Comparison of ENCODE assay signal across 1 cellular context in the genomic region with DNA sequence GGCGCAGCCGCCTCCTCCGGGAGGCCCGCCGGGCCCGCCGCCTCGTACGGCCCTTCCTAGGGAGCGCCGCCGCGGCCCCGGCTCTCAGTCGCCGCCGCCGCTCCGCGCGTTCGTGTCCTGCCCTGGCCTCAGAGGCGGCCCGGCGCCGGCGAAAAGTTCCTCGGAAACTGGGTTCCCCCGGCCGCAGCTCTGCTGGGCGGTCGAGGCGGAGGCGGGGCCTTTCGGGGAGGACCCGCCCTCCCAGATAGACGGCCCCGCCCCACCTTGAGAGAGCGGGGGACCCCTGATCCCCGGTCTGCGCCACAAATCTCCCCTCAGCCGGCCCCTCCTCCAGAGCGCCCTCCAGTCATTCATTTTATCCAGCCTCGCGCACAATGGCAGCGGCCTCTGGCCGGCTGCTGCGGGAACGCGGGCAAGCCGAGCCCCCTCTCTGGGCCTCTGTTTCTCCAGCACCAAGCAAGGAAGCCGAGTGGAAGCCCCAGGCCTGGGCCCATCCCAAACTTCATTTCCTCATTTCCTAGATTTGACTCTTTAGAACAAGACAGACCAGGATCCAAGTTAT.
A peak's percentile ranks its signal among the peaks of the same experiment; 100 is the strongest.
TF ChIP-seq lines count a peak whose summit lies in the region.

SREBF1 (minus strand) TSS at position 169 of the 562 bp plus-strand sequence. CDS start 169 bp downstream, outside the sequence.

TF ChIP-seq in HepG2, 621 proteins besides CTCF, POLR2A, EP300 and RAD21 (continued from another document and continues in another):
- TF ChIP-seq DBP (CRISPR knock-in tag; IDR thresholded peaks at IDR 0.05; ENCODE audit: not compliant biosample characterization), result no peak
- no peak for TF ChIP-seq NFRKB (IDR thresholded peaks at IDR 0.05)
- no peak for TF ChIP-seq ZSCAN21 (CRISPR knock-in tag; IDR thresholded peaks at IDR 0.05; ENCODE audit: borderline replicate concordance)
- TF ChIP-seq ZNF773 (CRISPR knock-in tag; IDR thresholded peaks at IDR 0.05; ENCODE audit: borderline replicate concordance), result no peak
- TF ChIP-seq, protein P1, sequence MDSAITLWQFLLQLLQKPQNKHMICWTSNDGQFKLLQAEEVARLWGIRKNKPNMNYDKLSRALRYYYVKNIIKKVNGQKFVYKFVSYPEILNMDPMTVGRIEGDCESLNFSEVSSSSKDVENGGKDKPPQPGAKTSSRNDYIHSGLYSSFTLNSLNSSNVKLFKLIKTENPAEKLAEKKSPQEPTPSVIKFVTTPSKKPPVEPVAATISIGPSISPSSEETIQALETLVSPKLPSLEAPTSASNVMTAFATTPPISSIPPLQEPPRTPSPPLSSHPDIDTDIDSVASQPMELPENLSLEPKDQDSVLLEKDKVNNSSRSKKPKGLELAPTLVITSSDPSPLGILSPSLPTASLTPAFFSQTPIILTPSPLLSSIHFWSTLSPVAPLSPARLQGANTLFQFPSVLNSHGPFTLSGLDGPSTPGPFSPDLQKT (CRISPR knock-in tag; IDR thresholded peaks at IDR 0.05; ENCODE audit: borderline replicate concordance), result no peak
- TF ChIP-seq, protein P2, sequence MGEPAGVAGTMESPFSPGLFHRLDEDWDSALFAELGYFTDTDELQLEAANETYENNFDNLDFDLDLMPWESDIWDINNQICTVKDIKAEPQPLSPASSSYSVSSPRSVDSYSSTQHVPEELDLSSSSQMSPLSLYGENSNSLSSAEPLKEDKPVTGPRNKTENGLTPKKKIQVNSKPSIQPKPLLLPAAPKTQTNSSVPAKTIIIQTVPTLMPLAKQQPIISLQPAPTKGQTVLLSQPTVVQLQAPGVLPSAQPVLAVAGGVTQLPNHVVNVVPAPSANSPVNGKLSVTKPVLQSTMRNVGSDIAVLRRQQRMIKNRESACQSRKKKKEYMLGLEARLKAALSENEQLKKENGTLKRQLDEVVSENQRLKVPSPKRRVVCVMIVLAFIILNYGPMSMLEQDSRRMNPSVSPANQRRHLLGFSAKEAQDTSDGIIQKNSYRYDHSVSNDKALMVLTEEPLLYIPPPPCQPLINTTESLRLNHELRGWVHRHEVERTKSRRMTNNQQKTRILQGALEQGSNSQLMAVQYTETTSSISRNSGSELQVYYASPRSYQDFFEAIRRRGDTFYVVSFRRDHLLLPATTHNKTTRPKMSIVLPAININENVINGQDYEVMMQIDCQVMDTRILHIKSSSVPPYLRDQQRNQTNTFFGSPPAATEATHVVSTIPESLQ (CRISPR knock-in tag; conservative IDR thresholded peaks at IDR 0.05), result no peak
- TF ChIP-seq MIER2 (CRISPR knock-in tag; IDR thresholded peaks at IDR 0.05), result no peak
- TF ChIP-seq ISX (CRISPR knock-in tag; conservative IDR thresholded peaks at IDR 0.05), result no peak
- no peak for TF ChIP-seq SP1 (IDR thresholded peaks at IDR 0.05)
- no peak for TF ChIP-seq SP1 (CRISPR knock-in tag; IDR thresholded peaks at IDR 0.05)
- no peak for TF ChIP-seq REST (IDR thresholded peaks at IDR 0.05; ENCODE audit: borderline replicate concordance in 1 of 2, low read depth in 1 of 2, low read length in 2 of 2)
- TF ChIP-seq ZNF446 (CRISPR knock-in tag; IDR thresholded peaks at IDR 0.05), result no peak; the same call in 1 of the 2 replicates
- no peak for TF ChIP-seq ZNF7 (CRISPR knock-in tag; IDR thresholded peaks at IDR 0.05)
- no peak for TF ChIP-seq ZNF292 (CRISPR knock-in tag; IDR thresholded peaks at IDR 0.05; ENCODE audit: borderline replicate concordance, low read depth)
- TF ChIP-seq HOXA9 (CRISPR knock-in tag; IDR thresholded peaks at IDR 0.05; ENCODE audit: borderline replicate concordance), result no peak
- TF ChIP-seq GMEB1 (CRISPR knock-in tag; IDR thresholded peaks at IDR 0.05; ENCODE audit: borderline replicate concordance), result no peak
- no peak for TF ChIP-seq HNF4G (IDR thresholded peaks at IDR 0.05; ENCODE audit: borderline replicate concordance, low read depth, low read length)
- TF ChIP-seq HNF4G (CRISPR knock-in tag; IDR thresholded peaks at IDR 0.05; ENCODE audit: borderline replicate concordance, low read depth), result no peak
- TF ChIP-seq ZNF484 (CRISPR knock-in tag; IDR thresholded peaks at IDR 0.05; ENCODE audit: borderline replicate concordance, low read depth), result no peak
- no peak for TF ChIP-seq ZNF543 (CRISPR knock-in tag; IDR thresholded peaks at IDR 0.05)
- TF ChIP-seq, protein P3, sequence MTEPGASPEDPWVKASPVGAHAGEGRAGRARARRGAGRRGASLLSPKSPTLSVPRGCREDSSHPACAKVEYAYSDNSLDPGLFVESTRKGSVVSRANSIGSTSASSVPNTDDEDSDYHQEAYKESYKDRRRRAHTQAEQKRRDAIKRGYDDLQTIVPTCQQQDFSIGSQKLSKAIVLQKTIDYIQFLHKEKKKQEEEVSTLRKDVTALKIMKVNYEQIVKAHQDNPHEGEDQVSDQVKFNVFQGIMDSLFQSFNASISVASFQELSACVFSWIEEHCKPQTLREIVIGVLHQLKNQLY (CRISPR knock-in tag; IDR thresholded peaks at IDR 0.05), result no peak
- TF ChIP-seq ZNF260 (CRISPR knock-in tag; IDR thresholded peaks at IDR 0.05; ENCODE audit: borderline replicate concordance, low read depth), result no peak
- TF ChIP-seq ZNF367 (CRISPR knock-in tag; IDR thresholded peaks at IDR 0.05; ENCODE audit: borderline replicate concordance), result no peak
- TF ChIP-seq ZNF891 (CRISPR knock-in tag; IDR thresholded peaks at IDR 0.05), result no peak
- TF ChIP-seq TOE1 (CRISPR knock-in tag; IDR thresholded peaks at IDR 0.05), result no peak
- TF ChIP-seq MAFG (CRISPR knock-in tag; IDR thresholded peaks at IDR 0.05), result no peak
- TF ChIP-seq ZKSCAN1 (IDR thresholded peaks at IDR 0.05; ENCODE audit: low read length), result no peak
- no peak for TF ChIP-seq SMAD9 (CRISPR knock-in tag; IDR thresholded peaks at IDR 0.05)
- TF ChIP-seq HNRNPH1 (optimal IDR thresholded peaks at IDR 0.05; ENCODE audit: low read depth, low read length), result no peak
- no peak for TF ChIP-seq ZNF609 (CRISPR knock-in tag; IDR thresholded peaks at IDR 0.05; ENCODE audit: borderline replicate concordance)
- TF ChIP-seq HMG20A (CRISPR knock-in tag; IDR thresholded peaks at IDR 0.05; ENCODE audit: borderline replicate concordance), result no peak
- TF ChIP-seq ZFP36L1 (CRISPR knock-in tag; IDR thresholded peaks at IDR 0.05), result no peak
- no peak for TF ChIP-seq RELA (CRISPR knock-in tag; IDR thresholded peaks at IDR 0.05)
- TF ChIP-seq ZNF547 (CRISPR knock-in tag; IDR thresholded peaks at IDR 0.05), result no peak
- 0 out of 2 replicates have a peak, but pooled peaks have one; percentile 25 for TF ChIP-seq ARHGAP35 (CRISPR knock-in tag; IDR thresholded peaks at IDR 0.05; ENCODE audit: borderline replicate concordance)
- no peak for TF ChIP-seq THAP7 (CRISPR knock-in tag; IDR thresholded peaks at IDR 0.05)
- TF ChIP-seq NFATC3 (CRISPR knock-in tag; IDR thresholded peaks at IDR 0.05), result no peak
- no peak for TF ChIP-seq ZFP82 (CRISPR knock-in tag; IDR thresholded peaks at IDR 0.05; ENCODE audit: borderline replicate concordance)
- no peak for TF ChIP-seq BORCS8-MEF2B (CRISPR knock-in tag; IDR thresholded peaks at IDR 0.05)
- TF ChIP-seq MTA3 (CRISPR knock-in tag; IDR thresholded peaks at IDR 0.05), result no peak
- no peak for TF ChIP-seq KAT7 (CRISPR knock-in tag; IDR thresholded peaks at IDR 0.05; ENCODE audit: borderline replicate concordance)
- TF ChIP-seq, protein P4, sequence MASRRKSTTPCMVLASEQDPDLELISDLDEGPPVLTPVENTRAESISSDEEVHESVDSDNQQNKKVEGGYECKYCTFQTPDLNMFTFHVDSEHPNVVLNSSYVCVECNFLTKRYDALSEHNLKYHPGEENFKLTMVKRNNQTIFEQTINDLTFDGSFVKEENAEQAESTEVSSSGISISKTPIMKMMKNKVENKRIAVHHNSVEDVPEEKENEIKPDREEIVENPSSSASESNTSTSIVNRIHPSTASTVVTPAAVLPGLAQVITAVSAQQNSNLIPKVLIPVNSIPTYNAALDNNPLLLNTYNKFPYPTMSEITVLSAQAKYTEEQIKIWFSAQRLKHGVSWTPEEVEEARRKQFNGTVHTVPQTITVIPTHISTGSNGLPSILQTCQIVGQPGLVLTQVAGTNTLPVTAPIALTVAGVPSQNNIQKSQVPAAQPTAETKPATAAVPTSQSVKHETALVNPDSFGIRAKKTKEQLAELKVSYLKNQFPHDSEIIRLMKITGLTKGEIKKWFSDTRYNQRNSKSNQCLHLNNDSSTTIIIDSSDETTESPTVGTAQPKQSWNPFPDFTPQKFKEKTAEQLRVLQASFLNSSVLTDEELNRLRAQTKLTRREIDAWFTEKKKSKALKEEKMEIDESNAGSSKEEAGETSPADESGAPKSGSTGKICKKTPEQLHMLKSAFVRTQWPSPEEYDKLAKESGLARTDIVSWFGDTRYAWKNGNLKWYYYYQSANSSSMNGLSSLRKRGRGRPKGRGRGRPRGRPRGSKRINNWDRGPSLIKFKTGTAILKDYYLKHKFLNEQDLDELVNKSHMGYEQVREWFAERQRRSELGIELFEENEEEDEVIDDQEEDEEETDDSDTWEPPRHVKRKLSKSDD (CRISPR knock-in tag; IDR thresholded peaks at IDR 0.05; ENCODE audit: low read depth), result no peak
- TF ChIP-seq FOXO1 (CRISPR knock-in tag; IDR thresholded peaks at IDR 0.05), result no peak
- no peak for TF ChIP-seq U2AF2 (IDR thresholded peaks at IDR 0.05; ENCODE audit: low read depth, low read length)
- no peak for TF ChIP-seq ZNF562 (CRISPR knock-in tag; IDR thresholded peaks at IDR 0.05; ENCODE audit: borderline replicate concordance)
- peak; percentile 44; the same call in 1 of the 2 replicates for TF ChIP-seq ZNF605 (CRISPR knock-in tag; IDR thresholded peaks at IDR 0.05)
